1 cellular context compared by ENCODE assay signal in the genomic region with DNA sequence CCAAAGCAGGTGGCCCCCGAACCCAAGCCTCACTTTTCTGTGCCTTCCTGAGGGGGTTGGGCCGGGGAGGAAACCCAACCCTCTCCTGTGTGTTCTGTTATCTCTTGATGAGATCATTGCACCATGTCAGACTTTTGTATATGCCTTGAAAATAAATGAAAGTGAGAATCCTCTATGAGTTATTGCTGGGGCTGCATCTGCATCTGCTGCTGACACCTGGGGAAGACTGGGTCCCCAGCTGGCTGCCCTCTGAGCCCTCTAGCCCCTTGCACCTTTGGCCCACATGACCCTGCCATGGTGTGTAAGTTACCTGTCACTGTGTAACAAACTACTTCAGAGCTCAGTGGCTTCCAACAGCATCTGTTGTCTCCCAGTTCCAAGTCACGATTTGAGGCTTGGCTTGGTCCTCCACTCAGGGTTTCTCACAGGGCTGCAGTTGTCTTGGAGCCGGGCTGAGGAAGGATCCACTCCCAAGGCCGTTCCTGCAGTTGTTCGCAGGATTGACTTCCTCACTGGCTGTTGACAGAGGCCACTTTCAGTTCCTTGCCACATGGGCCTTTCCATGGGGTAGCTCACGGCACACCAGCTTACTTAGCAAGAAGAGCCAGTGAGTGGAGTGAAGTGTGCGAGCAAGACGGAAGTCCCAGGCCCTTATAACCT.
TF ChIP-seq lines count a peak whose summit lies in the region.

No MANE protein-coding gene starts in this region.

TF ChIP-seq in GM12878, 131 proteins besides CTCF, POLR2A, EP300 and RAD21:
- TF ChIP-seq HSF1 (IDR thresholded peaks at IDR 0.05; ENCODE audit: low read depth, low read length) (no peak), CBFB (IDR thresholded peaks at IDR 0.05; ENCODE audit: low read depth) (no peak), NBN (IDR thresholded peaks at IDR 0.05) (no peak), TCF12 (IDR thresholded peaks at IDR 0.05; ENCODE audit: low read depth, low read length) (0 out of 2 replicates have a peak, but pooled peaks have one; percentile 33), STAT1 (conservative IDR thresholded peaks at IDR 0.05) (no peak)
TF ChIP-seq in GM12878: peak in this region for 1.
